ENCODE assay signal across 9 cellular contexts in genomic region chr5:2265341-2265740, GRCh38.
"Had no signal": no experiment of that assay in that cellular context is flagged by ENCODE, and none has a peak within 500 bp of the region (broad histone marks: within the 10 kb centered on the region; RNA-seq: fewer than 3 reads in every experiment).

No MANE protein-coding gene starts in this region.

- DNase-seq: GM23248, GOT3, H7, H9, HCEC 1CT, HFFc6 had no signal

- H3K4me3 ChIP-seq: GM23248, GM23338, HAP-1 had no signal

- H3K9me3 ChIP-seq: HAP-1 had no signal

- ATAC-seq: GM23338, HCT116 had no signal

- H3K4me1 ChIP-seq: HAP-1 had no signal

- H3K4me3 Mint-ChIP-seq: GM23338, H9, HFFc6 had no signal

- H3K27ac ChIP-seq: GM23248 had no signal

- H3K9me3 Mint-ChIP-seq: GM23338, H9 had no signal

- H3K27ac Mint-ChIP-seq: GM23338, H9, HFFc6 had no signal

- H3K36me3 ChIP-seq: HAP-1 had no signal
